In genomic region chr22:47320560-47320959, GRCh38 we compare ENCODE assay signal across 1 cellular context.
TF ChIP-seq lines count a peak whose summit lies in the region.

No MANE protein-coding gene starts in this region.

TF ChIP-seq in SK-N-SH, 30 proteins besides CTCF, POLR2A, EP300 and RAD21 (continued from another document):
- TF ChIP-seq REST (IDR thresholded peaks at IDR 0.05; ENCODE audit: low read depth, low read length) (no peak), NFIC (IDR thresholded peaks at IDR 0.05; ENCODE audit: borderline replicate concordance) (no peak), RXRA (IDR thresholded peaks at IDR 0.05; ENCODE audit: borderline replicate concordance, low read depth) (no peak), ZBTB33 (IDR thresholded peaks at IDR 0.05; ENCODE audit: borderline replicate concordance, low read depth) (no peak)
- TF ChIP-seq, protein P1, sequence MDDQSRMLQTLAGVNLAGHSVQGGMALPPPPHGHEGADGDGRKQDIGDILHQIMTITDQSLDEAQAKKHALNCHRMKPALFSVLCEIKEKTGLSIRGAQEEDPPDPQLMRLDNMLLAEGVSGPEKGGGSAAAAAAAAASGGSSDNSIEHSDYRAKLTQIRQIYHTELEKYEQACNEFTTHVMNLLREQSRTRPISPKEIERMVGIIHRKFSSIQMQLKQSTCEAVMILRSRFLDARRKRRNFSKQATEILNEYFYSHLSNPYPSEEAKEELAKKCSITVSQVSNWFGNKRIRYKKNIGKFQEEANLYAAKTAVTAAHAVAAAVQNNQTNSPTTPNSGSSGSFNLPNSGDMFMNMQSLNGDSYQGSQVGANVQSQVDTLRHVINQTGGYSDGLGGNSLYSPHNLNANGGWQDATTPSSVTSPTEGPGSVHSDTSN (IDR thresholded peaks at IDR 0.05) = no peak
